In genomic region chr10:88431103-88431502, GRCh38 we compare ENCODE assay signal across 23 cellular contexts.
DNase-seq lines count a peak whose midpoint lies in the region; FAIRE-seq and TF ChIP-seq lines count a peak whose summit lies in the region.
"Had no signal": no experiment of that assay in that cellular context is flagged by ENCODE, and none has a peak within 500 bp of the region (broad histone marks: within the 10 kb centered on the region; RNA-seq: fewer than 3 reads in every experiment).

No MANE protein-coding gene starts in this region.

- no peak overlapping the region for H3K27ac ChIP-seq in astrocyte (ENCODE audit: low read depth, low read length)
- H3K27ac ChIP-seq in esophagus squamous epithelium: no peak overlapping the region
- H3K27ac ChIP-seq: BLaER1 had no signal

- no peak overlapping the region for H2AFZ ChIP-seq in astrocyte (ENCODE audit: low read depth, low read length)

- H3K4me1 Mint-ChIP-seq in astrocyte (ENCODE audit: low read depth, unreplicated experiment): peaks cover 6% of the 10 kb centered on the region

- H3K9me3 ChIP-seq in astrocyte (ENCODE audit: insufficient read depth, low read depth, low read length) (no peaks in the 10 kb centered on the region), esophagus squamous epithelium (no peaks in the 10 kb centered on the region)
- H3K9me3 ChIP-seq: BE2C, BLaER1 had no signal

- H3K27ac Mint-ChIP-seq in astrocyte (ENCODE audit: unreplicated experiment): no peak overlapping the region
- H3K27ac Mint-ChIP-seq: CD14-positive monocyte; CD4-positive, alpha-beta memory T cell; CD4-positive, CD25-positive, alpha-beta regulatory T cell; CD8-positive, alpha-beta memory T cell had no signal

- H3K9me3 Mint-ChIP-seq in astrocyte (ENCODE audit: unreplicated experiment): no peaks in the 10 kb centered on the region
- H3K9me3 Mint-ChIP-seq: CD8-positive, alpha-beta memory T cell had no signal

- H3K79me2 ChIP-seq in astrocyte (ENCODE audit: insufficient read depth, low read length): no peaks in the 10 kb centered on the region

- H3K4me3 ChIP-seq in astrocyte (ENCODE audit: insufficient read depth, low read depth, low read length) (no peak overlapping the region), esophagus squamous epithelium (no peak overlapping the region)
- H3K4me3 ChIP-seq: BLaER1 had no signal

- FAIRE-seq in D721Med (lab: Jason Lieb, UNC): peak; percentile 35
- peak; percentile 62 for FAIRE-seq in H54 (lab: Jason Lieb, UNC)
- peak; percentile 9 for FAIRE-seq in astrocyte (lab: Jason Lieb, UNC)
- peak; percentile 24 for FAIRE-seq in islet of Langerhans (lab: Jason Lieb, UNC)
- FAIRE-seq: A204.1, G401.6, GM12892, GM18507 had no signal

- TF ChIP-seq POLR2A in H54 (IDR thresholded peaks at IDR 0.05; ENCODE audit: low read depth, low read length) (no peak), esophagus squamous epithelium (IDR thresholded peaks at IDR 0.05) (no peak)

- H4K20me1 ChIP-seq in astrocyte (ENCODE audit: insufficient read depth, low read length): no peaks in the 10 kb centered on the region
- H4K20me1 ChIP-seq: BLaER1 had no signal

- H3K36me3 Mint-ChIP-seq in astrocyte (ENCODE audit: low read depth, unreplicated experiment): no peaks in the 10 kb centered on the region
- H3K36me3 Mint-ChIP-seq: CD4-positive, alpha-beta memory T cell; CD4-positive, CD25-positive, alpha-beta regulatory T cell had no signal

- WGBS in esophagus squamous epithelium, 2 donors: 94 to 100% methylated on average over 1 of the region's 1 CpG

- TF ChIP-seq CTCF in D721Med (IDR thresholded peaks at IDR 0.05; ENCODE audit: insufficient read depth, missing control alignments) (no peak), astrocyte (IDR thresholded peaks at IDR 0.05; ENCODE audit: insufficient read depth, low read depth, low read length) (no peak), esophagus squamous epithelium (IDR thresholded peaks at IDR 0.05) (no peak)

- no peak overlapping the region for H3K9ac ChIP-seq in astrocyte (ENCODE audit: low read length)
- H3K9ac ChIP-seq: BLaER1 had no signal

- no peak overlapping the region for H3K4me2 ChIP-seq in astrocyte (ENCODE audit: low read length)
- H3K4me2 ChIP-seq: BLaER1 had no signal

- H3K4me1 ChIP-seq in astrocyte (ENCODE audit: insufficient read depth, low read length): no peaks in the 10 kb centered on the region
- H3K4me1 ChIP-seq in esophagus squamous epithelium: peaks cover 0 to 21% (median 0%) of the 10 kb centered on the region in 3 donors
- H3K4me1 ChIP-seq: BLaER1 had no signal

- DNase-seq in D721Med (ENCODE audit: insufficient read length, low spot score) (no peak), H54 (ENCODE audit: insufficient read length, low spot score) (no peak), astrocyte (ENCODE audit: low read depth) (no peak), superior temporal gyrus (ENCODE audit: extremely low spot score) (no peak), anterior cingulate cortex (lab: John Stamatoyannopoulos, UW) (no peak), esophagus squamous epithelium (lab: John Stamatoyannopoulos, UW) (no peak)
- DNase-seq: 8988T; ACHN; BE2C; C1 segment of cervical spinal cord; CD4-positive, alpha-beta memory T cell; CD4-positive, CD25-positive, alpha-beta regulatory T cell; CD8-positive, alpha-beta memory T cell; COR-L47; DMS79 treated with DMSO at 0.1 percent for 48 hours; GF-D8 had no signal

- no peak overlapping the region for H3K4me3 Mint-ChIP-seq in astrocyte (ENCODE audit: unreplicated experiment)
- H3K4me3 Mint-ChIP-seq: CD14-positive monocyte; CD4-positive, alpha-beta memory T cell; CD4-positive, CD25-positive, alpha-beta regulatory T cell; CD8-positive, alpha-beta memory T cell had no signal

- intact Hi-C loops in esophagus squamous epithelium (cut with DNase I): no loop called here

- no peaks in the 10 kb centered on the region for H3K27me3 Mint-ChIP-seq in astrocyte (ENCODE audit: low read depth, unreplicated experiment)
- H3K27me3 Mint-ChIP-seq: CD4-positive, alpha-beta memory T cell had no signal

- no peaks in the 10 kb centered on the region for H3K36me3 ChIP-seq in astrocyte (ENCODE audit: insufficient read depth, low read length)
- no peaks in the 10 kb centered on the region for H3K36me3 ChIP-seq in esophagus squamous epithelium
- H3K36me3 ChIP-seq: BE2C, BLaER1 had no signal

- H3K27me3 ChIP-seq in astrocyte (ENCODE audit: insufficient read depth, low read length): no peaks in the 10 kb centered on the region
- H3K27me3 ChIP-seq in esophagus squamous epithelium: no peaks in the 10 kb centered on the region
- H3K27me3 ChIP-seq: BE2C, BLaER1 had no signal
